In genomic region chr3:57692404-57693191, GRCh38 we compare ENCODE assay signal across 8 cellular contexts. TPM values are rescaled to one million over a fixed set of nuclear protein-coding genes. Genes with fewer than 3 reads are reported as not detected.
A peak's percentile ranks its signal among the peaks of the same experiment; 100 is the strongest.
DNase-seq lines count a peak whose midpoint lies in the region; ATAC-seq, FAIRE-seq and TF ChIP-seq lines count a peak whose summit lies in the region.

Gene DENND6A (minus strand): TSS chr3:57693077. CDS start chr3:57693018, 59 bp downstream.

- FAIRE-seq in pancreas (lab: Jason Lieb, UNC) = no peak

- H4K20me1 ChIP-seq in SU-DHL-6 (ENCODE audit: low read depth, low read length) = no peaks in the 10 kb centered on the region

- H3K9me3 ChIP-seq in SU-DHL-6 (ENCODE audit: insufficient read depth, low read length) (no peaks in the 10 kb centered on the region), pancreas (no peaks in the 10 kb centered on the region), thyroid gland (no peaks in the 10 kb centered on the region)

- peak; percentile 93 to 97 for TF ChIP-seq POLR2A in thyroid gland (IDR thresholded peaks at IDR 0.05)

- H3K79me2 ChIP-seq in SU-DHL-6 (ENCODE audit: insufficient read depth, low read length) = peaks cover 50% of the 10 kb centered on the region

- no peaks in the 10 kb centered on the region for H3K27me3 ChIP-seq in SU-DHL-6 (ENCODE audit: low read length)
- no peaks in the 10 kb centered on the region for H3K27me3 ChIP-seq in pancreas
- no peaks in the 10 kb centered on the region for H3K27me3 ChIP-seq in thyroid gland

- H3K27ac ChIP-seq in SU-DHL-6 (ENCODE audit: low read depth, low read length) (peak within 1 kb of the TSS; percentile 77), pancreas (peak within 1 kb of the TSS; percentile 84 to 98 (median 94)), thyroid gland (peak within 1 kb of the TSS; percentile 98 to 100 (median 99))

- peak within 1 kb of the TSS; percentile 65 for H2AFZ ChIP-seq in SU-DHL-6 (ENCODE audit: low read depth, low read length, severe bottlenecking)

- peak within 1 kb of the TSS; percentile 82 for H3K9ac ChIP-seq in SU-DHL-6 (ENCODE audit: low read length)

- H3K9me2 ChIP-seq in SU-DHL-6 (replicated peaks; ENCODE audit: insufficient read depth, low read length) = no peaks in the 10 kb centered on the region

- intact Hi-C loops in Right ventricle myocardium inferior (cut with DNase I) (loop anchor here (1.0 kb wide), 2 partner anchors 64 to 95 kb away; partner anchors contain the start of genes ARF4 and SLMAP), pancreas (cut with DNase I) (no loop called here), thyroid gland (cut with DNase I) (no loop called here)

- peak within 1 kb of the TSS; percentile 95 for H3K4me3 ChIP-seq in GM12864 (ENCODE audit: low read depth, low read length)
- H3K4me3 ChIP-seq in SU-DHL-6 (ENCODE audit: insufficient read depth, low read length, poor library complexity, severe bottlenecking) = peak within 1 kb of the TSS; percentile 63
- peak within 1 kb of the TSS; percentile 94 to 100 (median 98) for H3K4me3 ChIP-seq in pancreas
- H3K4me3 ChIP-seq in thyroid gland (replicated peaks in 1 of 3) = peak within 1 kb of the TSS; percentile 32 to 95 (median 53)

- DNase-seq in GM12864 (ENCODE audit: low read depth) (peak; percentile 83), NCI-H1105 treated with DMSO at 0.1 percent for 48 hours (lab: John Stamatoyannopoulos, UW) (peak; percentile 81), Right ventricle myocardium inferior (ENCODE audit: missing footprints) (peak; percentile 99), pancreas (peak; percentile 94 to 99 (median 96)), thyroid gland (peak; percentile 97)
- DNase-seq in activated naive CD8-positive, alpha-beta T cell treated with anti-CD3 and anti-CD28 coated beads, Interleukin-2, amount 50 U/mL, for 16 hours (ENCODE audit: low read depth, low spot score) = peak; percentile 88

- TF ChIP-seq CTCF in GM12864 (IDR thresholded peaks at IDR 0.05; ENCODE audit: low read depth, low read length, missing control alignments) (no peak), SU-DHL-6 (IDR thresholded peaks at IDR 0.05; ENCODE audit: insufficient read depth, low read length, poor library complexity, severe bottlenecking) (no peak), pancreas (IDR thresholded peaks at IDR 0.05) (no peak), thyroid gland (IDR thresholded peaks at IDR 0.05) (no peak)

- peaks cover 11% of the 10 kb centered on the region; the same call in 1 of the 2 replicates for H3F3A ChIP-seq in SU-DHL-6 (ENCODE audit: insufficient read depth)

- H3K4me2 ChIP-seq in SU-DHL-6 (ENCODE audit: low read depth, low read length, poor library complexity, severe bottlenecking) = peak within 1 kb of the TSS; percentile 87

- H3K36me3 ChIP-seq in SU-DHL-6 (ENCODE audit: low read length) (no peaks in the 10 kb centered on the region), pancreas (no peaks in the 10 kb centered on the region), thyroid gland (no peaks in the 10 kb centered on the region)

- H3K4me1 ChIP-seq in pancreas (peaks cover 0 to 15% (median 0%) of the 10 kb centered on the region in 3 donors), thyroid gland (peaks cover 35 to 53% of the 10 kb centered on the region in 2 donors)

- 0% methylated on average over 68 to 77 of the region's 77 CpGs for WGBS in pancreas, 2 donors
- 0 to 3% methylated on average over 13 to 69 of the region's 77 CpGs for WGBS in thyroid gland, 2 donors

- ATAC-seq in HG02642 (IDR thresholded peaks at IDR 0.05; ENCODE audit: poor library complexity, unreplicated experiment) (peak; percentile 84), Right ventricle myocardium inferior (peak; percentile 97), pancreas (peak; percentile 91 to 98 (median 96))

RNA-seq across cellular contexts. Expression of gene DENND6A, which starts in this region (rescaled TPM):
- total RNA-seq in Right ventricle myocardium inferior (13.3 TPM), pancreas (10 to 100 TPM in 1 of 6 donors, 1 to 10 TPM in 5; 7.2 to 12.0 (median 9.1) TPM), thyroid gland (10 to 100 TPM; 36.9 to 52.0 (median 43.8) TPM)
- 1 to 10 TPM; 3.3 to 6.1 TPM for polyA plus RNA-seq in pancreas

Comparison
In these comparisons a context has a peak if more than half of its experiments do, and no peak if none do; other contexts are left out.
1. Peak in every context shown above with its lines: DNase-seq, ATAC-seq, H3K4me3 ChIP-seq and H3K27ac ChIP-seq.